In genomic region chr17:47274319-47275069, GRCh38 we compare ENCODE assay signal across 16 cellular contexts. TPM values are rescaled to one million over a fixed set of nuclear protein-coding genes. Genes with fewer than 3 reads are reported as not detected.
DNase-seq lines count a peak whose midpoint lies in the region; ATAC-seq and TF ChIP-seq lines count a peak whose summit lies in the region.
"Had no signal": no experiment of that assay in that cellular context is flagged by ENCODE, and none has a peak within 500 bp of the region (broad histone marks: within the 10 kb centered on the region; RNA-seq: fewer than 3 reads in every experiment).

No MANE protein-coding gene starts in this region.

- no peak for TF ChIP-seq RAD21 in SK-N-SH (IDR thresholded peaks at IDR 0.05; ENCODE audit: low read length)

- H3K4me2 ChIP-seq in SK-N-SH: no peak overlapping the region

- no peaks in the 10 kb centered on the region for H4K20me1 ChIP-seq in SK-N-SH (ENCODE audit: insufficient read depth)

- no peaks in the 10 kb centered on the region for H3K79me2 ChIP-seq in SK-N-SH (ENCODE audit: insufficient read depth)

- H3K4me3 ChIP-seq in SK-N-SH (ENCODE audit: low read depth in 2 of 2, low read length in 1 of 2) (no peak overlapping the region), esophagus muscularis mucosa (no peak overlapping the region), uterus (no peak overlapping the region)
- H3K4me3 ChIP-seq: GM12878, skin epidermis had no signal

- no peaks in the 10 kb centered on the region for H3K9me2 ChIP-seq in SK-N-SH

- peaks cover 12% of the 10 kb centered on the region for H3F3A ChIP-seq in SK-N-SH (replicated peaks; ENCODE audit: insufficient read depth)

- H3K4me3 Mint-ChIP-seq in osteocyte (ENCODE audit: unreplicated experiment): no peak overlapping the region
- no peak overlapping the region for H3K4me3 Mint-ChIP-seq in activated T-helper 17 cell treated with anti-CD3 and anti-CD28 coated beads, Interleukin-2, amount 50 U/mL, for 72 hours
- H3K4me3 Mint-ChIP-seq: activated CD4-positive, alpha-beta T cell treated with anti-CD3 and anti-CD28 coated beads, Interleukin-2, amount 10 ng/mL, durations not matched to agents 24 days and 14 days; CD4-positive, alpha-beta memory T cell had no signal

- H3K27ac ChIP-seq in SK-N-SH (ENCODE audit: low read depth in 2 of 2, low read length in 1 of 2): peak overlapping the region; percentile 10 to 78; a peak in 3 of 4 replicates
- peak overlapping the region; percentile 89 to 95 (median 91) for H3K27ac ChIP-seq in esophagus muscularis mucosa (replicated peaks in 1 of 4)
- peak overlapping the region; percentile 92 to 95 for H3K27ac ChIP-seq in uterus
- H3K27ac ChIP-seq: 22Rv1, neutrophil had no signal

- peaks cover 37% of the 10 kb centered on the region for H3K4me1 Mint-ChIP-seq in osteocyte (ENCODE audit: unreplicated experiment)
- H3K4me1 Mint-ChIP-seq in activated T-helper 17 cell treated with anti-CD3 and anti-CD28 coated beads, Interleukin-2, amount 50 U/mL, for 72 hours: peaks cover 7% of the 10 kb centered on the region

- H3K9me3 ChIP-seq in SK-N-SH (no peaks in the 10 kb centered on the region), esophagus muscularis mucosa (no peaks in the 10 kb centered on the region), uterus (no peaks in the 10 kb centered on the region)
- H3K9me3 ChIP-seq: neutrophil had no signal

- CTCF ChIA-PET in SK-N-SH (lab: Yijun Ruan, JAX): interaction anchor here (1.0 to 4.0 kb wide), 7 partner anchors 10 to 45 kb away, joined by 3 to 28 read pairs (median 5); no protein-coding TSS in a partner anchor

- peak overlapping the region; percentile 96 for H3K27ac Mint-ChIP-seq in osteocyte (ENCODE audit: unreplicated experiment)
- no peak overlapping the region for H3K27ac Mint-ChIP-seq in activated T-helper 17 cell treated with anti-CD3 and anti-CD28 coated beads, Interleukin-2, amount 50 U/mL, for 72 hours
- H3K27ac Mint-ChIP-seq: activated CD4-positive, alpha-beta T cell treated with anti-CD3 and anti-CD28 coated beads, Interleukin-2, amount 10 ng/mL, durations not matched to agents 24 days and 14 days; CD4-positive, alpha-beta memory T cell had no signal

- TF ChIP-seq EP300 in SK-N-SH (IDR thresholded peaks at IDR 0.05; ENCODE audit: borderline replicate concordance in 1 of 2, low read depth in 1 of 2, low read length in 1 of 2): peak in 1 of 2 experiments; percentile 23; a peak in 1 of 4 replicates
- no peak for TF ChIP-seq EP300 in esophagus muscularis mucosa (IDR thresholded peaks at IDR 0.05)

- H3K9ac ChIP-seq in SK-N-SH: no peak overlapping the region

- no peak overlapping the region for H2AFZ ChIP-seq in SK-N-SH (ENCODE audit: low read depth)

- H3K4me1 ChIP-seq in SK-N-SH (ENCODE audit: control insufficient read depth in 1 of 2, insufficient read depth in 2 of 2, low read depth in 1 of 2, low read length in 1 of 2) (peaks cover 34% of the 10 kb centered on the region in 2 experiments), esophagus muscularis mucosa (peaks cover 49 to 73% (median 65%) of the 10 kb centered on the region in 4 donors), uterus (peaks cover 11 to 32% of the 10 kb centered on the region in 2 donors)

- POLR2A ChIA-PET in SK-N-SH (lab: Yijun Ruan, JAX): interaction anchor here (1.0 to 2.4 kb wide), 2 partner anchors 41 to 49 kb away, joined by 3 to 9 read pairs; partner anchors contain the start of gene EFCAB13

- H3K27me3 ChIP-seq in SK-N-SH (ENCODE audit: insufficient read depth) (no peaks in the 10 kb centered on the region), esophagus muscularis mucosa (no peaks in the 10 kb centered on the region), uterus (no peaks in the 10 kb centered on the region)

- no peak for ATAC-seq in SK-N-SH treated with all-trans-retinoic acid at 6 μM for 48 hours
- no peak for ATAC-seq in activated T-helper 17 cell treated with anti-CD3 and anti-CD28 coated beads, Interleukin-2, amount 50 U/mL, for 72 hours (replicated peaks)
- ATAC-seq: GM12878 had no signal

- H3K36me3 ChIP-seq in SK-N-SH (replicated peaks in 1 of 2; ENCODE audit: control insufficient read depth in 1 of 2, insufficient read depth in 2 of 2, low read length in 1 of 2) (no peaks in the 10 kb centered on the region), esophagus muscularis mucosa (no peaks in the 10 kb centered on the region), uterus (no peaks in the 10 kb centered on the region)
- H3K36me3 ChIP-seq: neutrophil had no signal

- DNase-seq in SK-N-SH (no peak), esophagus muscularis mucosa (ENCODE audit: extremely low spot score) (no peak), osteocyte (ENCODE audit: extremely low spot score, unreplicated experiment) (no peak), uterus (no peak), NOMO-1 treated with dmso at 0.1 percent for 144 hours (lab: John Stamatoyannopoulos, UW; ENCODE audit: unreplicated experiment) (no peak), NCI-H1105 (lab: John Stamatoyannopoulos, UW) (no peak)
- DNase-seq: activated CD4-positive, alpha-beta T cell treated with anti-CD3 and anti-CD28 coated beads, Interleukin-2, amount 10 ng/mL, durations not matched to agents 24 days and 14 days; CD4-positive, alpha-beta memory T cell; MV-4-11 had no signal

- no peaks in the 10 kb centered on the region for H3K27me3 Mint-ChIP-seq in osteocyte (ENCODE audit: unreplicated experiment)
- H3K27me3 Mint-ChIP-seq in activated T-helper 17 cell treated with anti-CD3 and anti-CD28 coated beads, Interleukin-2, amount 50 U/mL, for 72 hours: peaks cover 3% of the 10 kb centered on the region

- 93% methylated on average over 5 of the region's 5 CpGs for whole genome bisulfite sequencing in SK-N-SH (ENCODE audit: low lambda C conversion rate)
- WGBS in esophagus muscularis mucosa: 83% methylated on average over 5 of the region's 5 CpGs

- no peaks in the 10 kb centered on the region for H3K36me3 Mint-ChIP-seq in osteocyte (ENCODE audit: unreplicated experiment)
- H3K36me3 Mint-ChIP-seq in activated T-helper 17 cell treated with anti-CD3 and anti-CD28 coated beads, Interleukin-2, amount 50 U/mL, for 72 hours (ENCODE audit: low read depth): no peaks in the 10 kb centered on the region

- H3K9me3 Mint-ChIP-seq in osteocyte (ENCODE audit: unreplicated experiment): no peaks in the 10 kb centered on the region
- no peaks in the 10 kb centered on the region for H3K9me3 Mint-ChIP-seq in activated T-helper 17 cell treated with anti-CD3 and anti-CD28 coated beads, Interleukin-2, amount 50 U/mL, for 72 hours

- intact Hi-C loops in esophagus muscularis mucosa (cut with DNase I): no loop called here
- intact Hi-C loops in uterus (cut with DNase I; ENCODE audit: low total_unique reads): no loop called here

- TF ChIP-seq CTCF in SK-N-SH (IDR thresholded peaks at IDR 0.05) (no peak), esophagus muscularis mucosa (IDR thresholded peaks at IDR 0.05) (no peak), osteocyte (IDR thresholded peaks at IDR 0.05) (no peak), uterus (IDR thresholded peaks at IDR 0.05) (no peak)

- no peak for TF ChIP-seq POLR2A in esophagus muscularis mucosa (IDR thresholded peaks at IDR 0.05; ENCODE audit: low read depth)
- no peak for TF ChIP-seq POLR2A in uterus (IDR thresholded peaks at IDR 0.05)

TF ChIP-seq in SK-N-SH, 30 proteins besides CTCF, POLR2A, EP300 and RAD21:
- no peak for TF ChIP-seq JUND (IDR thresholded peaks at IDR 0.05)
- TF ChIP-seq MXI1 (IDR thresholded peaks at IDR 0.05; ENCODE audit: low read depth, low read length): peak; percentile 49; the same call in 1 of the 2 replicates
- peak; percentile 46; the same call in 1 of the 2 replicates for TF ChIP-seq RCOR1 (IDR thresholded peaks at IDR 0.05; ENCODE audit: low read length)
- TF ChIP-seq CHD2 (IDR thresholded peaks at IDR 0.05; ENCODE audit: low read length, partially characterized antibody): peak; percentile 50
- no peak for TF ChIP-seq MAX (IDR thresholded peaks at IDR 0.05; ENCODE audit: low read depth)
TF ChIP-seq in SK-N-SH: peak in this region for 3.

TF ChIP-seq in SK-N-SH treated with all-trans-retinoic acid at 6 μM for 48 hours, 23 proteins besides CTCF, POLR2A, EP300 and RAD21 (continues in another document):
- no peak for TF ChIP-seq CSRNP3 (CRISPR knock-in tag; IDR thresholded peaks at IDR 0.05)

RNA-seq across cellular contexts. Expression of gene ITGB3, which starts 20.9 kb away (rescaled TPM):
- 4.4 and 4.6 TPM in 2 replicates for polyA plus RNA-seq in SK-N-SH (2012; rRNA removed)
- 2.7 and 3.7 TPM in 2 replicates for polyA plus RNA-seq in SK-N-SH (2012; cell fraction: cytosol; rRNA removed)
- polyA plus RNA-seq in SK-N-SH (2012; cell fraction: nucleus; rRNA removed): 1.6 and 3.0 TPM in 2 replicates
- total RNA-seq in esophagus muscularis mucosa: 10 to 100 TPM; 48.6 to 61.5 (median 54.9) TPM
- total RNA-seq in osteocyte: 2.5 and 3.3 TPM in 2 replicates
- 10 to 100 TPM in 3 of 4 donors, 1 to 10 TPM in 1; 7.4 to 28.7 (median 23.5) TPM for total RNA-seq in uterus
- total RNA-seq in activated T-helper 17 cell treated with anti-CD3 and anti-CD28 coated beads, Interleukin-2, amount 50 U/mL, for 72 hours: under 1 TPM in 1 of 2 donors, not detected in 1; 0.11 TPM
- total RNA-seq: activated CD4-positive, alpha-beta T cell treated with anti-CD3 and anti-CD28 coated beads, Interleukin-2, amount 10 ng/mL, durations not matched to agents 24 days and 14 days; CD4-positive, alpha-beta memory T cell had no signal
- polyA plus RNA-seq: CD4-positive, alpha-beta memory T cell had no signal

RNA-seq across cellular contexts. Expression of gene EFCAB13, which starts 49.3 kb away (rescaled TPM):
- 0.16 and 0.36 TPM in 2 replicates for polyA plus RNA-seq in SK-N-SH (2012; rRNA removed)
- 0.09 and 0.28 TPM in 2 replicates for polyA plus RNA-seq in SK-N-SH (2012; cell fraction: cytosol; rRNA removed)
- polyA plus RNA-seq in SK-N-SH (2012; cell fraction: nucleus; rRNA removed): 0.21 and 0.45 TPM in 2 replicates
- total RNA-seq in esophagus muscularis mucosa (10 to 100 TPM in 1 of 4 donors, 1 to 10 TPM in 3; 4.0 to 12.9 (median 7.1) TPM), osteocyte (1.9 and 2.7 TPM in 2 replicates), uterus (10 to 100 TPM in 3 of 4 donors, 1 to 10 TPM in 1; 9.2 to 22.8 (median 14.5) TPM)
- total RNA-seq in activated T-helper 17 cell treated with anti-CD3 and anti-CD28 coated beads, Interleukin-2, amount 50 U/mL, for 72 hours: 1 to 10 TPM; 3.0 to 3.4 TPM
- total RNA-seq: HT1080 had no signal
